In the genomic region with DNA sequence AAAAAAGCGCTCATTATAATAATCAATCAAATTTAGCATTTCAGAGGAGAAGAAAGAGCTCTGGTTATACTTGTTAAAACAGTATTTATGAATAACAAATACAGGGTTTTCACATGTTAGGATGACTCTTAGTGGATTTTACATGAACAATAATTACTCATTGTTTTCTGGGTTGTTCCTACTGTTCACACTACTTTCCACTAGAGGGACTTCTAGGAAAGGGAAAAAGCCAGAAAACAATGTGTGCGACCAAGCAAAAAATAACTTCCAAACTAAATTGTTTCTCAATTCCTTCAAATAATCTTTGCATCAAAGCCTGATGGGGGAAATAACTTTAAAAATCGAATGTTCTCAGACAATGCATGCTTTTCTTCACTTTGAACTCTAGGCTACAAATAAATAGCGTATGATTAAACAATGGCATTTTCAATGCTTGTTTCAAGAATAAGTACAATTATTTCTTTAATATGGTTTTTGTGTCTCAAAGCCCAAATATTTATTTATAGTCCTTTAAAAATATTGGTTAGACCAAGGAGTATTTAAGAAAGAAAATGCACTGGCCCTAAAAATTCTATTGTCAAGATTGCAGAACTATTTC, we compare ENCODE assay signal across 1 cellular context.
TF ChIP-seq lines count a peak whose summit lies in the region.

No MANE protein-coding gene starts in this region.

TF ChIP-seq in GM23338, 12 proteins besides CTCF, POLR2A, EP300 and RAD21 (continued from another document):
- TF ChIP-seq, protein P1, sequence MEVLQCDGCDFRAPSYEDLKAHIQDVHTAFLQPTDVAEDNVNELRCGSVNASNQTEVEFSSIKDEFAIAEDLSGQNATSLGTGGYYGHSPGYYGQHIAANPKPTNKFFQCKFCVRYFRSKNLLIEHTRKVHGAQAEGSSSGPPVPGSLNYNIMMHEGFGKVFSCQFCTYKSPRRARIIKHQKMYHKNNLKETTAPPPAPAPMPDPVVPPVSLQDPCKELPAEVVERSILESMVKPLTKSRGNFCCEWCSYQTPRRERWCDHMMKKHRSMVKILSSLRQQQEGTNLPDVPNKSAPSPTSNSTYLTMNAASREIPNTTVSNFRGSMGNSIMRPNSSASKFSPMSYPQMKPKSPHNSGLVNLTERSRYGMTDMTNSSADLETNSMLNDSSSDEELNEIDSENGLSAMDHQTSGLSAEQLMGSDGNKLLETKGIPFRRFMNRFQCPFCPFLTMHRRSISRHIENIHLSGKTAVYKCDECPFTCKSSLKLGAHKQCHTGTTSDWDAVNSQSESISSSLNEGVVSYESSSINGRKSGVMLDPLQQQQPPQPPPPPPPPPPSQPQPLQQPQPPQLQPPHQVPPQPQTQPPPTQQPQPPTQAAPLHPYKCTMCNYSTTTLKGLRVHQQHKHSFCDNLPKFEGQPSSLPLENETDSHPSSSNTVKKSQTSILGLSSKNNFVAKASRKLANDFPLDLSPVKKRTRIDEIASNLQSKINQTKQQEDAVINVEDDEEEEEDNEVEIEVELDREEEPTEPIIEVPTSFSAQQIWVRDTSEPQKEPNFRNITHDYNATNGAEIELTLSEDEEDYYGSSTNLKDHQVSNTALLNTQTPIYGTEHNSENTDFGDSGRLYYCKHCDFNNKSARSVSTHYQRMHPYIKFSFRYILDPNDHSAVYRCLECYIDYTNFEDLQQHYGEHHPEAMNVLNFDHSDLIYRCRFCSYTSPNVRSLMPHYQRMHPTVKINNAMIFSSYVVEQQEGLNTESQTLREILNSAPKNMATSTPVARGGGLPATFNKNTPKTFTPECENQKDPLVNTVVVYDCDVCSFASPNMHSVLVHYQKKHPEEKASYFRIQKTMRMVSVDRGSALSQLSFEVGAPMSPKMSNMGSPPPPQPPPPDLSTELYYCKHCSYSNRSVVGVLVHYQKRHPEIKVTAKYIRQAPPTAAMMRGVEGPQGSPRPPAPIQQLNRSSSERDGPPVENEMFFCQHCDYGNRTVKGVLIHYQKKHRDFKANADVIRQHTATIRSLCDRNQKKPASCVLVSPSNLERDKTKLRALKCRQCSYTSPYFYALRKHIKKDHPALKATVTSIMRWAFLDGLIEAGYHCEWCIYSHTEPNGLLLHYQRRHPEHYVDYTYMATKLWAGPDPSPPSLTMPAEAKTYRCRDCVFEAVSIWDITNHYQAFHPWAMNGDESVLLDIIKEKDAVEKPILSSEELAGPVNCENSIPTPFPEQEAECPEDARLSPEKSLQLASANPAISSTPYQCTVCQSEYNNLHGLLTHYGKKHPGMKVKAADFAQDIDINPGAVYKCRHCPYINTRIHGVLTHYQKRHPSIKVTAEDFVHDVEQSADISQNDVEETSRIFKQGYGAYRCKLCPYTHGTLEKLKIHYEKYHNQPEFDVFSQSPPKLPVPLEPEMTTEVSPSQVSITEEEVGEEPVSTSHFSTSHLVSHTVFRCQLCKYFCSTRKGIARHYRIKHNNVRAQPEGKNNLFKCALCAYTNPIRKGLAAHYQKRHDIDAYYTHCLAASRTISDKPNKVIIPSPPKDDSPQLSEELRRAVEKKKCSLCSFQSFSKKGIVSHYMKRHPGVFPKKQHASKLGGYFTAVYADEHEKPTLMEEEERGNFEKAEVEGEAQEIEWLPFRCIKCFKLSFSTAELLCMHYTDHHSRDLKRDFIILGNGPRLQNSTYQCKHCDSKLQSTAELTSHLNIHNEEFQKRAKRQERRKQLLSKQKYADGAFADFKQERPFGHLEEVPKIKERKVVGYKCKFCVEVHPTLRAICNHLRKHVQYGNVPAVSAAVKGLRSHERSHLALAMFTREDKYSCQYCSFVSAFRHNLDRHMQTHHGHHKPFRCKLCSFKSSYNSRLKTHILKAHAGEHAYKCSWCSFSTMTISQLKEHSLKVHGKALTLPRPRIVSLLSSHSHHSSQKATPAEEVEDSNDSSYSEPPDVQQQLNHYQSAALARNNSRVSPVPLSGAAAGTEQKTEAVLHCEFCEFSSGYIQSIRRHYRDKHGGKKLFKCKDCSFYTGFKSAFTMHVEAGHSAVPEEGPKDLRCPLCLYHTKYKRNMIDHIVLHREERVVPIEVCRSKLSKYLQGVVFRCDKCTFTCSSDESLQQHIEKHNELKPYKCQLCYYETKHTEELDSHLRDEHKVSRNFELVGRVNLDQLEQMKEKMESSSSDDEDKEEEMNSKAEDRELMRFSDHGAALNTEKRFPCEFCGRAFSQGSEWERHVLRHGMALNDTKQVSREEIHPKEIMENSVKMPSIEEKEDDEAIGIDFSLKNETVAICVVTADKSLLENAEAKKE (CRISPR knock-in tag; IDR thresholded peaks at IDR 0.05) = no peak
- TF ChIP-seq CREB1 (CRISPR knock-in tag; IDR thresholded peaks at IDR 0.05; ENCODE audit: low read depth) (no peak), STAT1 (IDR thresholded peaks at IDR 0.05; ENCODE audit: unreplicated experiment) (no peak), ZNF331 (CRISPR knock-in tag; IDR thresholded peaks at IDR 0.05; ENCODE audit: low read depth) (no peak), JUNB (IDR thresholded peaks at IDR 0.05; ENCODE audit: unreplicated experiment) (no peak), NANOG (IDR thresholded peaks at IDR 0.05; ENCODE audit: borderline replicate concordance) (no peak), ZNF114 (CRISPR knock-in tag; IDR thresholded peaks at IDR 0.05) (no peak)
- TF ChIP-seq, protein P2, sequence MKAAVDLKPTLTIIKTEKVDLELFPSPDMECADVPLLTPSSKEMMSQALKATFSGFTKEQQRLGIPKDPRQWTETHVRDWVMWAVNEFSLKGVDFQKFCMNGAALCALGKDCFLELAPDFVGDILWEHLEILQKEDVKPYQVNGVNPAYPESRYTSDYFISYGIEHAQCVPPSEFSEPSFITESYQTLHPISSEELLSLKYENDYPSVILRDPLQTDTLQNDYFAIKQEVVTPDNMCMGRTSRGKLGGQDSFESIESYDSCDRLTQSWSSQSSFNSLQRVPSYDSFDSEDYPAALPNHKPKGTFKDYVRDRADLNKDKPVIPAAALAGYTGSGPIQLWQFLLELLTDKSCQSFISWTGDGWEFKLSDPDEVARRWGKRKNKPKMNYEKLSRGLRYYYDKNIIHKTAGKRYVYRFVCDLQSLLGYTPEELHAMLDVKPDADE (IDR thresholded peaks at IDR 0.05) = no peak
